ENCODE assay signal across 16 cellular contexts in genomic region chr1:184457500-184457899, GRCh38.
A peak's percentile ranks its signal among the peaks of the same experiment; 100 is the strongest.
DNase-seq lines count a peak whose midpoint lies in the region; ATAC-seq and TF ChIP-seq lines count a peak whose summit lies in the region.
"Had no signal": no experiment of that assay in that cellular context is flagged by ENCODE, and none has a peak within 500 bp of the region (broad histone marks: within the 10 kb centered on the region; RNA-seq: fewer than 3 reads in every experiment).

No MANE protein-coding gene starts in this region.

- H3K4me2 ChIP-seq in smooth muscle cell, result peak overlapping the region; percentile 30

- H3K4me3 ChIP-seq in smooth muscle cell (no peak overlapping the region), esophagus squamous epithelium (no peak overlapping the region)

- no peak for TF ChIP-seq POLR2A in esophagus squamous epithelium (IDR thresholded peaks at IDR 0.05)

- intact Hi-C loops in esophagus squamous epithelium (cut with DNase I), result no loop called here

- no peaks in the 10 kb centered on the region for H3K27me3 ChIP-seq in smooth muscle cell (ENCODE audit: low read depth)
- no peaks in the 10 kb centered on the region for H3K27me3 ChIP-seq in esophagus squamous epithelium

- peaks cover 53% of the 10 kb centered on the region for H3K79me2 ChIP-seq in smooth muscle cell (ENCODE audit: low read depth)

- H3K9ac ChIP-seq in smooth muscle cell (ENCODE audit: low read depth), result no peak overlapping the region

- TF ChIP-seq CTCF in smooth muscle cell (IDR thresholded peaks at IDR 0.05; ENCODE audit: borderline replicate concordance, insufficient read depth, poor library complexity, severe bottlenecking), result no peak
- TF ChIP-seq CTCF in esophagus squamous epithelium (IDR thresholded peaks at IDR 0.05), result no peak

- H3K9me3 ChIP-seq in smooth muscle cell (replicated peaks; ENCODE audit: low read depth) (no peaks in the 10 kb centered on the region), esophagus squamous epithelium (no peaks in the 10 kb centered on the region)
- H3K9me3 ChIP-seq: Caco-2 had no signal

- ATAC-seq in SK-N-SH treated with all-trans-retinoic acid at 6 μM for 48 hours, result no peak
- ATAC-seq in HG02759 (IDR thresholded peaks at IDR 0.05; ENCODE audit: unreplicated experiment), result no peak
- ATAC-seq: activated CD4-positive, alpha-beta T cell treated with anti-CD3 and anti-CD28 coated beads for 36 hours had no signal

- DNase-seq in GM04503 (ENCODE audit: low read depth), result peak; percentile 9
- peak; percentile 2 for DNase-seq in hepatic stellate cell (ENCODE audit: low spot score)
- no peak for DNase-seq in smooth muscle cell (lab: John Stamatoyannopoulos, UW; ENCODE audit: unreplicated experiment)
- no peak for DNase-seq in esophagus squamous epithelium (lab: John Stamatoyannopoulos, UW)
- DNase-seq in NCI-H526 (lab: John Stamatoyannopoulos, UW), result no peak
- DNase-seq: activated CD4-positive, alpha-beta T cell treated with anti-CD3 and anti-CD28 coated beads for 36 hours; activated T-cell treated with anti-CD3 and anti-CD28 coated beads for 4 hours; Caco-2; endodermal cell; GF-D8; glutamatergic neuron; Karpas-422; NCI-H1436 treated with DMSO at 0.1 percent for 48 hours; RPMI8226 had no signal

- 63% methylated on average over 3 of the region's 3 CpGs for WGBS in smooth muscle cell (ENCODE audit: low lambda C conversion rate)
- 82 to 86% methylated on average over 3 of the region's 3 CpGs for WGBS in esophagus squamous epithelium, 2 donors

- H3K27ac ChIP-seq in smooth muscle cell (ENCODE audit: low read depth) (no peak overlapping the region), esophagus squamous epithelium (no peak overlapping the region)

- no peak overlapping the region for H2AFZ ChIP-seq in smooth muscle cell (ENCODE audit: low read depth)

- no peaks in the 10 kb centered on the region for H3F3A ChIP-seq in smooth muscle cell (ENCODE audit: low read depth)

- H3K36me3 ChIP-seq in smooth muscle cell (ENCODE audit: low read depth) (no peaks in the 10 kb centered on the region), esophagus squamous epithelium (no peaks in the 10 kb centered on the region)

- H3K4me1 ChIP-seq in smooth muscle cell (ENCODE audit: low read depth) (peaks cover 6% of the 10 kb centered on the region), esophagus squamous epithelium (peaks cover 0 to 70% (median 18%) of the 10 kb centered on the region in 3 donors)
- H3K4me1 ChIP-seq: Caco-2 had no signal

- peaks cover 7% of the 10 kb centered on the region for H4K20me1 ChIP-seq in smooth muscle cell (ENCODE audit: low read depth)

TF ChIP-seq in SK-N-SH treated with all-trans-retinoic acid at 6 μM for 48 hours, 23 proteins besides CTCF, POLR2A, EP300 and RAD21:
- no peak for TF ChIP-seq ESRRG (CRISPR knock-in tag; IDR thresholded peaks at IDR 0.05)
- peak; percentile 68; the same call in 1 of the 2 replicates for TF ChIP-seq ZNF565 (CRISPR knock-in tag; conservative IDR thresholded peaks at IDR 0.05; ENCODE audit: low read depth)
- peak; percentile 79 for TF ChIP-seq TSHZ2 (CRISPR knock-in tag; IDR thresholded peaks at IDR 0.05)
- TF ChIP-seq GLIS3 (CRISPR knock-in tag; IDR thresholded peaks at IDR 0.05), result no peak
- TF ChIP-seq BACH2 (CRISPR knock-in tag; IDR thresholded peaks at IDR 0.05; ENCODE audit: borderline replicate concordance), result no peak

Comparison
In these comparisons a context has a peak if more than half of its experiments do, and no peak if none do; other contexts are left out.
1. DNase-seq: peak in GM04503 (single experiment) and hepatic stellate cell (single experiment); none in smooth muscle cell (single experiment), esophagus squamous epithelium (single experiment) and NCI-H526 (0 of 2).